In genomic region chr3:52299815-52300611, GRCh38 we compare ENCODE assay signal across 8 cellular contexts.
DNase-seq lines count a peak whose midpoint lies in the region; ATAC-seq and TF ChIP-seq lines count a peak whose summit lies in the region.

No MANE protein-coding gene starts in this region.

- peaks cover 9% of the 10 kb centered on the region for H3K27me3 Mint-ChIP-seq in nephron (ENCODE audit: low read depth)

- no peak for TF ChIP-seq CTCF in GM10248 (IDR thresholded peaks at IDR 0.05; ENCODE audit: control extremely low read depth, extremely low read depth, low read depth, missing control alignments)
- TF ChIP-seq CTCF in epithelial cell of esophagus (IDR thresholded peaks at IDR 0.05; ENCODE audit: insufficient read depth, low read depth, low read length, missing control alignments) = peak; percentile 50
- TF ChIP-seq CTCF in nephron (IDR thresholded peaks at IDR 0.05; ENCODE audit: unreplicated experiment in 3 of 3) = peak; percentile 20 to 30 (median 26)

- DNase-seq in GM10248 (ENCODE audit: extremely low spot score) = peak; percentile 63
- DNase-seq in NCI-H1417 treated with DMSO at 0.1 percent for 48 hours (lab: John Stamatoyannopoulos, UW) = peak; percentile 22
- peak; percentile 39 for DNase-seq in epithelial cell of esophagus (ENCODE audit: low read depth)
- no peak for DNase-seq in AG08395 (ENCODE audit: low spot score)
- DNase-seq in GM19238 (ENCODE audit: insufficient read length, low spot score) = no peak

- H3K9me3 Mint-ChIP-seq in nephron = no peaks in the 10 kb centered on the region

- POLR2A ChIA-PET in GM10248 (lab: Yijun Ruan, JAX) = interaction anchor here (1.0 kb wide), 1 partner anchor 13 kb away, joined by 3 read pairs; the partner anchor contains the start of gene GLYCTK

- peak overlapping the region; percentile 84 to 88 (median 85) for H3K4me3 Mint-ChIP-seq in nephron

- peaks cover 3% of the 10 kb centered on the region for H3K36me3 Mint-ChIP-seq in nephron (ENCODE audit: low read depth)

- peak overlapping the region; percentile 81 to 89 (median 81) for H3K27ac Mint-ChIP-seq in nephron

- CTCF ChIA-PET in GM10248 (lab: Yijun Ruan, JAX) = interaction anchor here (0.7 to 18.3 kb wide), 10 partner anchors 8 to 149 kb away, joined by 3 to 290 read pairs (median 4); no protein-coding TSS in a partner anchor

- peaks cover 39% of the 10 kb centered on the region for H3K4me1 Mint-ChIP-seq in nephron

- H3K4me3 ChIP-seq in epithelial cell of esophagus (ENCODE audit: low read length) = no peak overlapping the region

- ATAC-seq in GM18502 (IDR thresholded peaks at IDR 0.05; ENCODE audit: poor library complexity, unreplicated experiment) (no peak), GM19324 (IDR thresholded peaks at IDR 0.05; ENCODE audit: low FRiP score, unreplicated experiment) (no peak)

Comparison
In these comparisons a context has a peak if more than half of its experiments do, and no peak if none do; other contexts are left out.
1. DNase-seq: peak in GM10248 (single experiment), NCI-H1417 treated with DMSO at 0.1 percent for 48 hours (single experiment) and epithelial cell of esophagus (single experiment); none in AG08395 (single experiment) and GM19238 (single experiment).